In genomic region chr3:59866076-59866475, GRCh38 we compare ENCODE assay signal across 25 cellular contexts.
DNase-seq lines count a peak whose midpoint lies in the region; ATAC-seq, FAIRE-seq and TF ChIP-seq lines count a peak whose summit lies in the region.
"Had no signal": no experiment of that assay in that cellular context is flagged by ENCODE, and none has a peak within 500 bp of the region (broad histone marks: within the 10 kb centered on the region; RNA-seq: fewer than 3 reads in every experiment).

No MANE protein-coding gene starts in this region.

- TF ChIP-seq CTCF in astrocyte (IDR thresholded peaks at IDR 0.05; ENCODE audit: insufficient read depth, low read depth, low read length) (no peak), mucosa of descending colon (IDR thresholded peaks at IDR 0.05) (no peak)

- no peak for ATAC-seq in activated naive CD4-positive, alpha-beta T cell treated with anti-CD3 and anti-CD28 coated beads, Interleukin-2, amount 50 U/mL, for 72 hours
- ATAC-seq in mucosa of descending colon = no peak
- ATAC-seq: psoas muscle, T-cell had no signal

- H3K4me3 ChIP-seq in astrocyte (ENCODE audit: insufficient read depth, low read depth, low read length) (no peak overlapping the region), mucosa of descending colon (no peak overlapping the region)
- H3K4me3 ChIP-seq: psoas muscle, suprapubic skin had no signal

- peak overlapping the region; percentile 38 to 61 for H3K27ac Mint-ChIP-seq in activated naive CD4-positive, alpha-beta T cell treated with anti-CD3 and anti-CD28 coated beads, Interleukin-2, amount 50 U/mL, for 72 hours
- H3K27ac Mint-ChIP-seq in astrocyte (ENCODE audit: unreplicated experiment) = peak overlapping the region; percentile 29
- H3K27ac Mint-ChIP-seq: activated naive CD4-positive, alpha-beta T cell treated with anti-CD3 and anti-CD28 coated beads, Interleukin-2, amount 10 ng/mL, durations not matched to agents 7 days and 5 days; IgD-negative memory B cell; mesothelial cell of epicardium; T-cell had no signal

- peaks cover 25 to 45% of the 10 kb centered on the region in 2 donors for H3K9me3 Mint-ChIP-seq in activated naive CD4-positive, alpha-beta T cell treated with anti-CD3 and anti-CD28 coated beads, Interleukin-2, amount 50 U/mL, for 72 hours
- H3K9me3 Mint-ChIP-seq in astrocyte (ENCODE audit: unreplicated experiment) = no peaks in the 10 kb centered on the region

- no peak for FAIRE-seq in astrocyte (lab: Jason Lieb, UNC)
- FAIRE-seq: GM12892, H54 had no signal

- H3K4me1 ChIP-seq in astrocyte (ENCODE audit: insufficient read depth, low read length) (peaks cover 10% of the 10 kb centered on the region), mucosa of descending colon (ENCODE audit: low read depth) (no peaks in the 10 kb centered on the region)
- H3K4me1 ChIP-seq: psoas muscle, suprapubic skin had no signal

- H3K9ac ChIP-seq in astrocyte (ENCODE audit: low read length) = no peak overlapping the region

- H2AFZ ChIP-seq in astrocyte (ENCODE audit: low read depth, low read length) = no peak overlapping the region

- no peaks in the 10 kb centered on the region for H3K9me3 ChIP-seq in astrocyte (ENCODE audit: insufficient read depth, low read depth, low read length)
- H3K9me3 ChIP-seq in mucosa of descending colon = no peaks in the 10 kb centered on the region
- H3K9me3 ChIP-seq: psoas muscle, suprapubic skin had no signal

- no peak overlapping the region for H3K4me2 ChIP-seq in astrocyte (ENCODE audit: low read length)

- no peak overlapping the region for H3K4me3 Mint-ChIP-seq in astrocyte (ENCODE audit: unreplicated experiment)
- H3K4me3 Mint-ChIP-seq: activated naive CD4-positive, alpha-beta T cell treated with anti-CD3 and anti-CD28 coated beads, Interleukin-2, amount 10 ng/mL, durations not matched to agents 7 days and 5 days; brain; IgD-negative memory B cell; mesothelial cell of epicardium; neural crest cell; T-cell had no signal

- H3K36me3 ChIP-seq in astrocyte (ENCODE audit: insufficient read depth, low read length) = no peaks in the 10 kb centered on the region
- H3K36me3 ChIP-seq in mucosa of descending colon (ENCODE audit: low read depth) = no peaks in the 10 kb centered on the region
- H3K36me3 ChIP-seq: suprapubic skin, WERI-Rb-1 had no signal

- peaks cover 7% of the 10 kb centered on the region for H3K4me1 Mint-ChIP-seq in astrocyte (ENCODE audit: low read depth, unreplicated experiment)

- no peaks in the 10 kb centered on the region for H3K27me3 Mint-ChIP-seq in astrocyte (ENCODE audit: low read depth, unreplicated experiment)
- H3K27me3 Mint-ChIP-seq: activated naive CD4-positive, alpha-beta T cell treated with anti-CD3 and anti-CD28 coated beads, Interleukin-2, amount 10 ng/mL, durations not matched to agents 7 days and 5 days; brain; T-cell had no signal

- no peaks in the 10 kb centered on the region for H3K79me2 ChIP-seq in astrocyte (ENCODE audit: insufficient read depth, low read length)

- H3K27me3 ChIP-seq in astrocyte (ENCODE audit: insufficient read depth, low read length) = no peaks in the 10 kb centered on the region
- H3K27me3 ChIP-seq: suprapubic skin had no signal

- no peak overlapping the region for H3K27ac ChIP-seq in astrocyte (ENCODE audit: low read depth, low read length)
- H3K27ac ChIP-seq: psoas muscle, suprapubic skin, WERI-Rb-1 had no signal

- peaks cover 50 to 52% of the 10 kb centered on the region in 2 donors for H3K36me3 Mint-ChIP-seq in activated naive CD4-positive, alpha-beta T cell treated with anti-CD3 and anti-CD28 coated beads, Interleukin-2, amount 50 U/mL, for 72 hours
- no peaks in the 10 kb centered on the region for H3K36me3 Mint-ChIP-seq in astrocyte (ENCODE audit: low read depth, unreplicated experiment)
- H3K36me3 Mint-ChIP-seq: brain, mesothelial cell of epicardium had no signal

- intact Hi-C loops in mucosa of descending colon (cut with DNase I, micrococcal nuclease) = no loop called here

- DNase-seq in activated naive CD4-positive, alpha-beta T cell treated with anti-CD3 and anti-CD28 coated beads, Interleukin-2, amount 50 U/mL, for 72 hours (ENCODE audit: low spot score in 2 of 2) = no peak
- DNase-seq in activated naive CD4-positive, alpha-beta T cell (lab: John Stamatoyannopoulos, UW) = no peak
- peak; percentile 46 for DNase-seq in HT1080 (ENCODE audit: low read depth)
- DNase-seq in astrocyte (ENCODE audit: low read depth) = no peak
- peak; percentile 75 for DNase-seq in pons (ENCODE audit: low spot score)
- DNase-seq in stimulated activated CD4-positive, alpha-beta T cell treated with anti-CD3 and anti-CD28 coated beads, Interleukin-1b, Interleukin-23, amount 100 ng/mL, for 48 hours = no peak
- DNase-seq in DMS53 treated with DMSO at 0.1 percent for 48 hours (lab: John Stamatoyannopoulos, UW; ENCODE audit: unreplicated experiment) = no peak
- DNase-seq in mucosa of descending colon = no peak
- DNase-seq: activated CD4-positive, alpha-beta T cell treated with anti-CD3 and anti-CD28 coated beads, Interleukin-2, amount 50 U/mL, for 48 hours; activated naive CD4-positive, alpha-beta T cell treated with anti-CD3 and anti-CD28 coated beads, Interleukin-2, amount 10 ng/mL, durations not matched to agents 7 days and 5 days; DMS153; kidney glomerular epithelial cell; NCI-H1092; NCI-H2029; NCI-H446; psoas muscle; T-cell; WERI-Rb-1 had no signal

- H4K20me1 ChIP-seq in astrocyte (ENCODE audit: insufficient read depth, low read length) = no peaks in the 10 kb centered on the region

Comparison
In these comparisons a context has a peak if more than half of its experiments do, and no peak if none do; other contexts are left out.
1. DNase-seq: peak in HT1080 (single experiment) and pons (single experiment); none in activated naive CD4-positive, alpha-beta T cell treated with anti-CD3 and anti-CD28 coated beads, Interleukin-2, amount 50 U/mL, for 72 hours (0 of 2), activated naive CD4-positive, alpha-beta T cell (0 of 4), astrocyte (single experiment), stimulated activated CD4-positive, alpha-beta T cell treated with anti-CD3 and anti-CD28 coated beads, Interleukin-1b, Interleukin-23, amount 100 ng/mL, for 48 hours (single experiment), DMS53 treated with DMSO at 0.1 percent for 48 hours (single experiment) and mucosa of descending colon (0 of 3).